Comparison of ENCODE assay signal across 28 cellular contexts in the genomic region with DNA sequence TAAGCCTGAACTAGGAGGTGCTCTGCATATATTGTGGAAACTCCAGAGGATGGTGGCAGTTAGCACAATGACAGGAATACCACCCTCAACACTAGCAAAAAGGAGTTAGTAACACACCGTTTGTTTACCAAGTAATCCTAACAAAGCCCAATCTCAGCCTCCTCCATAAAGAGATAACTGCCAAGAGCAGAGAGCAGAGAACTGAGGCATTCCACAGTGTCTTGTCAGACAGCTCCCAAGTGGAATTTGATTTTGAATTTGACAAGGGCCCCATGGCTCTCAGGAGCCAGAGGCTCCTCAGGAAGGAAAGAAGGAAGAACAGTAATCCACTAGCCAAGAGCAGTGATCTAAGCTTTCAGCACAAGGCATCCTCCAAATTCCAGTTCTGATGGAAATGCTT.
"Had no signal": no experiment of that assay in that cellular context is flagged by ENCODE, and none has a peak within 500 bp of the region (broad histone marks: within the 10 kb centered on the region; RNA-seq: fewer than 3 reads in every experiment).

No MANE protein-coding gene starts in this region.

- H3K9me3 Mint-ChIP-seq: activated naive CD4-positive, alpha-beta T cell treated with anti-CD3 and anti-CD28 coated beads for 36 hours; activated T-helper 1 cell treated with anti-CD3 and anti-CD28 coated beads, Interleukin-12 subunit alpha, Interleukin-12 subunit beta, Interleukin-2, Interleukin-4 antibody, amounts not matched to agents 30 ng/mL and 10 ng/mL and 1 ng/mL, durations not matched to agents 14 hours and 24 hours and 36 hours; mesothelial cell of epicardium; stimulated activated naive B cell treated with anti-CD40 and anti-IgM and Interleukin-4, amounts not matched to agents 10 μg/mL and 1 μg/mL and 100 μg/mL, for 72 hours had no signal

- H3K4me1 Mint-ChIP-seq: activated naive CD8-positive, alpha-beta T cell treated with anti-CD3 and anti-CD28 coated beads, Interleukin-2, amount 10 ng/mL, durations not matched to agents 7 days and 5 days; naive B cell; stimulated activated naive B cell treated with anti-CD40 and anti-IgM and Interleukin-4, amounts not matched to agents 10 μg/mL and 1 μg/mL and 100 μg/mL, for 72 hours; T-helper 17 cell had no signal

- H3K27ac ChIP-seq: left ventricle myocardium inferior, right atrium auricular region, stomach, thyroid gland, upper lobe of left lung, vagina, WERI-Rb-1 had no signal

- H3K4me1 ChIP-seq: left ventricle myocardium inferior, right atrium auricular region, stomach, upper lobe of left lung, vagina had no signal

- H3K4me3 Mint-ChIP-seq: activated naive CD4-positive, alpha-beta T cell treated with anti-CD3 and anti-CD28 coated beads for 36 hours; activated naive CD8-positive, alpha-beta T cell treated with anti-CD3 and anti-CD28 coated beads, Interleukin-2, amount 10 ng/mL, durations not matched to agents 7 days and 5 days; activated T-helper 1 cell treated with anti-CD3 and anti-CD28 coated beads, Interleukin-12 subunit alpha, Interleukin-12 subunit beta, Interleukin-2, Interleukin-4 antibody, amounts not matched to agents 30 ng/mL and 10 ng/mL and 1 ng/mL, durations not matched to agents 14 hours and 24 hours and 36 hours; mesothelial cell of epicardium; naive B cell; stimulated activated naive B cell treated with anti-CD40 and anti-IgM and Interleukin-4, amounts not matched to agents 10 μg/mL and 1 μg/mL and 100 μg/mL, for 72 hours; T-helper 17 cell had no signal

- H3K27ac Mint-ChIP-seq: activated naive CD4-positive, alpha-beta T cell treated with anti-CD3 and anti-CD28 coated beads for 36 hours; activated naive CD8-positive, alpha-beta T cell treated with anti-CD3 and anti-CD28 coated beads, Interleukin-2, amount 10 ng/mL, durations not matched to agents 7 days and 5 days; activated T-helper 1 cell treated with anti-CD3 and anti-CD28 coated beads, Interleukin-12 subunit alpha, Interleukin-12 subunit beta, Interleukin-2, Interleukin-4 antibody, amounts not matched to agents 30 ng/mL and 10 ng/mL and 1 ng/mL, durations not matched to agents 14 hours and 24 hours and 36 hours; mesothelial cell of epicardium; naive B cell; stimulated activated naive B cell treated with anti-CD40 and anti-IgM and Interleukin-4, amounts not matched to agents 10 μg/mL and 1 μg/mL and 100 μg/mL, for 72 hours; T-helper 17 cell had no signal

- H3K4me3 ChIP-seq: left ventricle myocardium inferior, right atrium auricular region, stomach, thyroid gland, upper lobe of left lung, vagina had no signal

- H3K27me3 Mint-ChIP-seq: stimulated activated naive B cell treated with anti-CD40 and anti-IgM and Interleukin-4, amounts not matched to agents 10 μg/mL and 1 μg/mL and 100 μg/mL, for 72 hours had no signal

- H3K9me3 ChIP-seq: left ventricle myocardium inferior, right atrium auricular region, stomach, thyroid gland, upper lobe of left lung, vagina had no signal

- H3K36me3 Mint-ChIP-seq: activated naive CD8-positive, alpha-beta T cell treated with anti-CD3 and anti-CD28 coated beads, Interleukin-2, amount 10 ng/mL, durations not matched to agents 7 days and 5 days; mesothelial cell of epicardium; naive B cell; stimulated activated naive B cell treated with anti-CD40 and anti-IgM and Interleukin-4, amounts not matched to agents 10 μg/mL and 1 μg/mL and 100 μg/mL, for 72 hours had no signal

- ATAC-seq: activated CD4-positive, CD25-positive, alpha-beta regulatory T cell treated with anti-CD3 and anti-CD28 coated beads, Interleukin-2, amount 50 U/mL, for 24 hours; esophagus mucosa; stimulated activated naive B cell treated with anti-CD40 and anti-IgM and Interleukin-4, amounts not matched to agents 10 μg/mL and 1 μg/mL and 100 μg/mL, for 72 hours; T-helper 17 cell had no signal

- H3K36me3 ChIP-seq: left ventricle myocardium inferior, right atrium auricular region, stomach, thyroid gland, upper lobe of left lung, vagina, WERI-Rb-1 had no signal

- H3K27me3 ChIP-seq: right atrium auricular region, stomach, thyroid gland, upper lobe of left lung, vagina had no signal

- DNase-seq: activated CD4-positive, alpha-beta T cell treated with anti-CD3 and anti-CD28 coated beads for 48 hours; activated CD4-positive, alpha-beta T cell treated with anti-CD3 and anti-CD28 coated beads, Interleukin-2, amount 50 U/mL, for 48 hours; activated CD8-positive, alpha-beta memory T cell treated with anti-CD3 and anti-CD28 coated beads for 24 hours; activated effector memory CD4-positive, alpha-beta T cell treated with anti-CD3 and anti-CD28 coated beads, Interleukin-2, amount 50 U/mL, for 16 hours; activated naive CD4-positive, alpha-beta T cell treated with anti-CD3 and anti-CD28 coated beads for 36 hours; activated naive CD8-positive, alpha-beta T cell treated with anti-CD3 and anti-CD28 coated beads, Interleukin-2, amount 10 ng/mL, durations not matched to agents 7 days and 5 days; activated T-cell treated with anti-CD3 and anti-CD28 coated beads, Interleukin-2, amount 50 U/mL, for 1 hour; amniotic stem cell; caudate nucleus; islet precursor cell; left ventricle myocardium inferior; naive B cell; nucleus accumbens; stimulated activated CD4-positive, alpha-beta T cell treated with anti-CD3 and anti-CD28 coated beads, Interleukin-15, amount 100 ng/mL, for 24 hours; stimulated activated CD4-positive, alpha-beta T cell treated with anti-CD3 and anti-CD28 coated beads, Interleukin-2, amount 100 ng/mL, for 24 hours; stimulated activated naive B cell treated with anti-CD40 and anti-IgM and Interleukin-4, amounts not matched to agents 10 μg/mL and 1 μg/mL and 100 μg/mL, for 72 hours; stomach; T-helper 17 cell; T1000; thyroid gland; upper lobe of left lung; WERI-Rb-1 had no signal
